Comparison of ENCODE assay signal across 18 cellular contexts in genomic region chr19:50910722-50911121, GRCh38. TPM values are rescaled to one million over a fixed set of nuclear protein-coding genes. Genes with fewer than 3 reads are reported as not detected.
A peak's percentile ranks its signal among the peaks of the same experiment; 100 is the strongest.
DNase-seq lines count a peak whose midpoint lies in the region; ATAC-seq and TF ChIP-seq lines count a peak whose summit lies in the region.
"Had no signal": no experiment of that assay in that cellular context is flagged by ENCODE, and none has a peak within 500 bp of the region (broad histone marks: within the 10 kb centered on the region; RNA-seq: fewer than 3 reads in every experiment).

No MANE protein-coding gene starts in this region.

- H3K36me3 ChIP-seq in RWPE2 (ENCODE audit: low read depth) (no peaks in the 10 kb centered on the region), iPS-15b (ENCODE audit: control insufficient read depth, insufficient read depth, low read length) (no peaks in the 10 kb centered on the region), osteoblast (ENCODE audit: insufficient read depth, low read length) (no peaks in the 10 kb centered on the region)
- H3K36me3 ChIP-seq: BE2C, BLaER1 had no signal

- H3K4me2 ChIP-seq in osteoblast (ENCODE audit: insufficient read depth, low read length): no peak overlapping the region
- H3K4me2 ChIP-seq: BLaER1 had no signal

- no peaks in the 10 kb centered on the region for H3K9me3 ChIP-seq in RWPE2 (ENCODE audit: severe bottlenecking)
- no peaks in the 10 kb centered on the region for H3K9me3 ChIP-seq in iPS-15b (ENCODE audit: control insufficient read depth, insufficient read depth, low read length)
- no peaks in the 10 kb centered on the region for H3K9me3 ChIP-seq in osteoblast (ENCODE audit: low read depth, low read length)
- H3K9me3 ChIP-seq: BE2C, BLaER1 had no signal

- no peak for DNase-seq in RWPE2 (ENCODE audit: low spot score)
- DNase-seq in osteoblast (ENCODE audit: insufficient read length, low spot score, missing footprints): peak; percentile 66
- DNase-seq in NCI-H69 (lab: John Stamatoyannopoulos, UW): no peak
- DNase-seq: 8988T; ACHN; BE2C; C1 segment of cervical spinal cord; CD4-positive, alpha-beta memory T cell; CD4-positive, CD25-positive, alpha-beta regulatory T cell; CD8-positive, alpha-beta memory T cell; COR-L47; DMS79 treated with DMSO at 0.1 percent for 48 hours; GF-D8 had no signal

- TF ChIP-seq CTCF in RWPE2 (IDR thresholded peaks at IDR 0.05; ENCODE audit: poor library complexity, severe bottlenecking): no peak
- no peak for TF ChIP-seq CTCF in osteoblast (IDR thresholded peaks at IDR 0.05; ENCODE audit: extremely low read depth, low read depth, low read length)

- H3K4me1 ChIP-seq in RWPE2 (ENCODE audit: insufficient read depth, poor library complexity, severe bottlenecking) (no peaks in the 10 kb centered on the region), iPS-15b (ENCODE audit: control insufficient read depth, insufficient read depth, low read length) (no peaks in the 10 kb centered on the region), osteoblast (ENCODE audit: insufficient read depth, low read length) (no peaks in the 10 kb centered on the region)
- H3K4me1 ChIP-seq: BE2C had no signal

- H4K20me1 ChIP-seq in osteoblast (ENCODE audit: insufficient read depth, low read length): no peaks in the 10 kb centered on the region
- H4K20me1 ChIP-seq: BLaER1 had no signal

- H3K9ac ChIP-seq in iPS-15b (ENCODE audit: low read depth, low read length): no peak overlapping the region
- H3K9ac ChIP-seq: BLaER1 had no signal

- no peak overlapping the region for H2AFZ ChIP-seq in osteoblast (ENCODE audit: low read length)

- H3K27me3 ChIP-seq in RWPE2 (ENCODE audit: insufficient read depth, poor library complexity, severe bottlenecking): peaks cover 12% of the 10 kb centered on the region
- H3K27me3 ChIP-seq in iPS-15b (ENCODE audit: control insufficient read depth, insufficient read depth, low read length): peaks cover 67% of the 10 kb centered on the region
- H3K27me3 ChIP-seq in osteoblast (ENCODE audit: insufficient read depth, low read length): peaks cover 43% of the 10 kb centered on the region

- H3K27ac ChIP-seq in RWPE2 (ENCODE audit: poor library complexity, severe bottlenecking) (no peak overlapping the region), osteoblast (ENCODE audit: low read depth, low read length) (no peak overlapping the region)
- H3K27ac ChIP-seq: BLaER1 had no signal

- H3K4me3 ChIP-seq in RWPE2 (ENCODE audit: severe bottlenecking) (no peak overlapping the region), iPS-15b (ENCODE audit: low read depth, low read length) (peak overlapping the region; percentile 43), osteoblast (ENCODE audit: insufficient read depth, low read length) (no peak overlapping the region)
- H3K4me3 ChIP-seq: BLaER1 had no signal

- ATAC-seq in RWPE2 (ENCODE audit: low read depth): 0 out of 3 replicates have a peak, but pooled peaks have one; percentile 9
- no peak for ATAC-seq in HG02588 (IDR thresholded peaks at IDR 0.05; ENCODE audit: unreplicated experiment)
- no peak for ATAC-seq in HG03457 (IDR thresholded peaks at IDR 0.05; ENCODE audit: unreplicated experiment)

- no peaks in the 10 kb centered on the region for H3K79me2 ChIP-seq in osteoblast (ENCODE audit: insufficient read depth, low read length)

RNA-seq across cellular contexts. Expression of gene KLK4, which starts 0.5 kb away (rescaled TPM):
- total RNA-seq in osteoblast: 0.29 TPM in 1 of 2 replicates, not detected in the other
- total RNA-seq: A673; CD4-positive, alpha-beta memory T cell; CD4-positive, CD25-positive, alpha-beta regulatory T cell; CD8-positive, alpha-beta memory T cell had no signal

RNA-seq across cellular contexts. Expression of gene KLK2, which starts 37.5 kb away (rescaled TPM):
- total RNA-seq in osteoblast: not detected in 2 replicates
- total RNA-seq: A673; CD4-positive, alpha-beta memory T cell; CD4-positive, CD25-positive, alpha-beta regulatory T cell; CD8-positive, alpha-beta memory T cell had no signal

RNA-seq across cellular contexts. Expression of gene KLK5, which starts 42.1 kb away (rescaled TPM):
- total RNA-seq in osteoblast: not detected in 2 replicates
- total RNA-seq: A673; CD4-positive, alpha-beta memory T cell; CD4-positive, CD25-positive, alpha-beta regulatory T cell; CD8-positive, alpha-beta memory T cell had no signal

RNA-seq across cellular contexts. Expression of gene KLK3, which starts 56.0 kb away (rescaled TPM):
- not detected in 2 replicates for total RNA-seq in osteoblast
- total RNA-seq: A673; CD4-positive, alpha-beta memory T cell; CD4-positive, CD25-positive, alpha-beta regulatory T cell; CD8-positive, alpha-beta memory T cell had no signal

RNA-seq across cellular contexts. Expression of gene KLK6, which starts 58.7 kb away (rescaled TPM):
- total RNA-seq in osteoblast: not detected in 2 replicates
- total RNA-seq: A673; CD4-positive, alpha-beta memory T cell; CD4-positive, CD25-positive, alpha-beta regulatory T cell; CD8-positive, alpha-beta memory T cell had no signal
